9 cellular contexts compared by ENCODE assay signal in genomic region chr9:127698985-127699670, GRCh38. TPM values are rescaled to one million over a fixed set of nuclear protein-coding genes. Genes with fewer than 3 reads are reported as not detected.
DNase-seq lines count a peak whose midpoint lies in the region; ATAC-seq, FAIRE-seq and TF ChIP-seq lines count a peak whose summit lies in the region.
"Had no signal": no experiment of that assay in that cellular context is flagged by ENCODE, and none has a peak within 500 bp of the region (broad histone marks: within the 10 kb centered on the region; RNA-seq: fewer than 3 reads in every experiment).

No MANE protein-coding gene starts in this region.

- in situ Hi-C loops in HepG2 (cut with HindIII; ENCODE audit: extremely low pct_ligation_motif_present, low pct_unique_long_range_greater_than_20kb): no loop called here

- H3K36me3 ChIP-seq in duodenal mucosa (ENCODE audit: control insufficient read depth in 1 of 2, insufficient read depth in 2 of 2, low read length in 2 of 2) (no peaks in the 10 kb centered on the region), HepG2 (replicated peaks in 1 of 2; ENCODE audit: control insufficient read depth in 1 of 2, insufficient read depth in 2 of 2, low read length in 2 of 2) (no peaks in the 10 kb centered on the region)
- H3K36me3 ChIP-seq: SJCRH30 had no signal

- H3K4me3 Mint-ChIP-seq in Calu3 (ENCODE audit: low read depth, unreplicated experiment): peak overlapping the region; percentile 65
- peak overlapping the region; percentile 54 for H3K4me3 Mint-ChIP-seq in activated CD8-positive, alpha-beta T cell treated with anti-CD3 and anti-CD28 coated beads, Interleukin-2, amount 10 ng/mL, durations not matched to agents 7 days and 5 days

- intact Hi-C loops in Calu3 (cut with micrococcal nuclease; ENCODE audit: unreplicated experiment) (no loop called here), HepG2 (cut with micrococcal nuclease; ENCODE audit: unreplicated experiment) (no loop called here)

- WGBS in HepG2 (ENCODE audit: low lambda C conversion rate): 86% methylated on average over 40 of the region's 41 CpGs

- no peaks in the 10 kb centered on the region for H3K79me2 ChIP-seq in HepG2 (ENCODE audit: insufficient read depth, low read length)

- H3K4me2 ChIP-seq in HepG2 (ENCODE audit: low read depth, low read length): no peak overlapping the region

- H3K27ac Mint-ChIP-seq in Calu3 (ENCODE audit: unreplicated experiment): peak overlapping the region; percentile 43
- peak overlapping the region; percentile 69 for H3K27ac Mint-ChIP-seq in activated CD8-positive, alpha-beta T cell treated with anti-CD3 and anti-CD28 coated beads, Interleukin-2, amount 10 ng/mL, durations not matched to agents 7 days and 5 days

- H3K36me3 Mint-ChIP-seq in Calu3 (ENCODE audit: insufficient read depth, unreplicated experiment): peaks cover 18% of the 10 kb centered on the region
- no peaks in the 10 kb centered on the region for H3K36me3 Mint-ChIP-seq in activated CD8-positive, alpha-beta T cell treated with anti-CD3 and anti-CD28 coated beads, Interleukin-2, amount 10 ng/mL, durations not matched to agents 7 days and 5 days (ENCODE audit: low read depth)

- H3K9ac ChIP-seq in duodenal mucosa (ENCODE audit: low read depth in 1 of 2, low read length in 2 of 2): peak overlapping the region; percentile 38 to 58
- H3K9ac ChIP-seq in HepG2 (ENCODE audit: insufficient read depth, low read depth, low read length): no peak overlapping the region

- POLR2A ChIA-PET in activated CD8-positive, alpha-beta T cell treated with anti-CD3 and anti-CD28 coated beads, Interleukin-2, amount 10 ng/mL, durations not matched to agents 7 days and 5 days (lab: Charles Lee): no interaction called here
- POLR2A ChIA-PET in HepG2 (lab: Yijun Ruan, JAX): no interaction called here

- CTCF ChIA-PET in Calu3 (lab: Charles Lee): interaction anchor here (0.5 kb wide), 1 partner anchor 107 kb away, joined by 3 read pairs; no protein-coding TSS in a partner anchor
- CTCF ChIA-PET in activated CD8-positive, alpha-beta T cell treated with anti-CD3 and anti-CD28 coated beads, Interleukin-2, amount 10 ng/mL, durations not matched to agents 7 days and 5 days (lab: Charles Lee): no interaction called here
- CTCF ChIA-PET in HepG2 (lab: Yijun Ruan, JAX; ENCODE audit: low intra/inter-chr PET ratio, low total read pairs): no interaction called here

- H3K4me3 ChIP-seq in duodenal mucosa (ENCODE audit: low read depth in 1 of 2, low read length in 2 of 2): peak overlapping the region; percentile 10 to 51
- no peak overlapping the region for H3K4me3 ChIP-seq in HepG2 (replicated peaks in 1 of 3; ENCODE audit: insufficient read depth in 1 of 3, low read depth in 2 of 3, low read length in 3 of 3)
- H3K4me3 ChIP-seq: SJCRH30 had no signal

- TF ChIP-seq CTCF in Calu3 (IDR thresholded peaks at IDR 0.05; ENCODE audit: unreplicated experiment) (no peak), HepG2 (CRISPR knock-in tag; IDR thresholded peaks at IDR 0.05) (no peak)

- TF ChIP-seq EP300 in HepG2 (IDR thresholded peaks at IDR 0.05; ENCODE audit: low read depth in 2 of 2, low read length in 2 of 2) (no peak), HepG2 (CRISPR knock-in tag; IDR thresholded peaks at IDR 0.05; ENCODE audit: borderline replicate concordance) (no peak)

- peaks cover 9% of the 10 kb centered on the region for H3K4me1 Mint-ChIP-seq in Calu3 (ENCODE audit: low read depth, unreplicated experiment)
- peaks cover 11% of the 10 kb centered on the region for H3K4me1 Mint-ChIP-seq in activated CD8-positive, alpha-beta T cell treated with anti-CD3 and anti-CD28 coated beads, Interleukin-2, amount 10 ng/mL, durations not matched to agents 7 days and 5 days (ENCODE audit: low read depth)

- H3K9me3 Mint-ChIP-seq in Calu3 (ENCODE audit: low read depth, unreplicated experiment): no peaks in the 10 kb centered on the region
- H3K9me3 Mint-ChIP-seq in activated CD8-positive, alpha-beta T cell treated with anti-CD3 and anti-CD28 coated beads, Interleukin-2, amount 10 ng/mL, durations not matched to agents 7 days and 5 days (ENCODE audit: insufficient read depth): no peaks in the 10 kb centered on the region

- no peak for FAIRE-seq in HepG2 (lab: Jason Lieb, UNC)

- H3K27me3 ChIP-seq in duodenal mucosa (ENCODE audit: control insufficient read depth in 1 of 2, insufficient read depth in 2 of 2, low read length in 2 of 2): no peaks in the 10 kb centered on the region
- H3K27me3 ChIP-seq in HepG2 (ENCODE audit: control insufficient read depth in 1 of 2, insufficient read depth in 2 of 2, low read length in 2 of 2): peaks cover 0 to 4% of the 10 kb centered on the region in 2 experiments; a peak in 1 of 5 replicates
- H3K27me3 ChIP-seq: SJCRH30 had no signal

- ATAC-seq in GM21737 (IDR thresholded peaks at IDR 0.05; ENCODE audit: unreplicated experiment) (peak; percentile 89), HepG2 (peak; percentile 41; the same call in 2 of the 3 replicates)
- ATAC-seq in activated CD8-positive, alpha-beta T cell treated with anti-CD3 and anti-CD28 coated beads, Interleukin-2, amount 10 ng/mL, durations not matched to agents 7 days and 5 days: peak; percentile 99

- H4K20me1 ChIP-seq in HepG2 (ENCODE audit: insufficient read depth, low read length): no peaks in the 10 kb centered on the region

- DNase-seq in Calu3: peak; percentile 93
- peak; percentile 57 for DNase-seq in NCI-H187 treated with DMSO at 0.1 percent for 48 hours (lab: John Stamatoyannopoulos, UW)
- DNase-seq in activated CD8-positive, alpha-beta T cell treated with anti-CD3 and anti-CD28 coated beads, Interleukin-2, amount 10 ng/mL, durations not matched to agents 7 days and 5 days: peak; percentile 89
- DNase-seq in HepG2 (ENCODE audit: low spot score): no peak
- DNase-seq in stimulated activated CD4-positive, alpha-beta T cell treated with anti-CD3 and anti-CD28 coated beads, Interleukin-2, amount 100 ng/mL, for 24 hours: peak; percentile 85 to 89
- DNase-seq in NCI-H526 treated with DMSO at 0.1 percent for 48 hours (lab: John Stamatoyannopoulos, UW): no peak

- H3K9me3 ChIP-seq in duodenal mucosa (ENCODE audit: control insufficient read depth in 1 of 2, low read length in 2 of 2) (no peaks in the 10 kb centered on the region), HepG2 (ENCODE audit: low read length) (no peaks in the 10 kb centered on the region)
- H3K9me3 ChIP-seq: SJCRH30 had no signal

- peak overlapping the region; percentile 64 for H3K27ac ChIP-seq in duodenal mucosa (ENCODE audit: low read depth, low read length)
- H3K27ac ChIP-seq in HepG2 (ENCODE audit: extremely low read length, insufficient read depth, low read length): no peak overlapping the region
- H3K27ac ChIP-seq: SJCRH30 had no signal

- TF ChIP-seq RAD21 in HepG2 (CRISPR knock-in tag; IDR thresholded peaks at IDR 0.05): no peak

- no peak overlapping the region for H2AFZ ChIP-seq in HepG2 (ENCODE audit: low read length)

- H3K27me3 Mint-ChIP-seq in Calu3 (ENCODE audit: unreplicated experiment): no peaks in the 10 kb centered on the region
- H3K27me3 Mint-ChIP-seq in activated CD8-positive, alpha-beta T cell treated with anti-CD3 and anti-CD28 coated beads, Interleukin-2, amount 10 ng/mL, durations not matched to agents 7 days and 5 days (ENCODE audit: low read depth): no peaks in the 10 kb centered on the region

- no peak for TF ChIP-seq POLR2A in HepG2 (IDR thresholded peaks at IDR 0.05; ENCODE audit: insufficient read depth in 1 of 2, low read depth in 2 of 2, low read length in 2 of 2)

- BruUV-seq in Calu3 (replicated peaks; lab: Mats Ljungman, UMichigan) (TSS peak; percentile 33), HepG2 (replicated peaks; lab: Mats Ljungman, UMichigan) (no TSS peak)

- H3K4me1 ChIP-seq in duodenal mucosa (ENCODE audit: control insufficient read depth in 1 of 2, insufficient read depth in 2 of 2, low read length in 2 of 2) (peaks cover 0 to 8% of the 10 kb centered on the region in 2 donors), HepG2 (ENCODE audit: insufficient read depth, low read length) (peaks cover 10% of the 10 kb centered on the region; the same call in 1 of the 2 replicates)

RNA-seq across cellular contexts. Expression of gene CFAP157, which starts 7.7 kb away (rescaled TPM):
- total RNA-seq in Calu3 (2022) (0.87 and 1.0 TPM in 2 replicates), HepG2 (2016; rRNA removed; fragmentation: Illumina TruSeq; extraction: Trizol) (not detected in 2 replicates)
- under 1 TPM in 1 of 2 experiments, not detected in 1; 0.16 TPM for total RNA-seq in activated CD8-positive, alpha-beta T cell treated with anti-CD3 and anti-CD28 coated beads, Interleukin-2, amount 10 ng/mL, durations not matched to agents 7 days and 5 days
- total RNA-seq in HepG2 (2016; cell fraction: cytosol; rRNA removed; fragmentation: Illumina TruSeq; extraction: Trizol; ENCODE audit: low read depth): 0.09 TPM in 1 of 2 replicates, not detected in the other
- 0.11 TPM in 1 of 2 replicates, not detected in the other for total RNA-seq in HepG2 (2016; cell fraction: insoluble cytoplasmic fraction; rRNA removed; fragmentation: Illumina TruSeq; extraction: Trizol)
- not detected in 2 replicates for total RNA-seq in HepG2 (2016; cell fraction: membrane; rRNA removed; fragmentation: Illumina TruSeq; extraction: Trizol)
- total RNA-seq in HepG2 (2016; cell fraction: nucleus; rRNA removed; fragmentation: Illumina TruSeq; extraction: Trizol): not detected in 2 replicates
- 0.07 TPM in 1 of 2 replicates, not detected in the other for polyA plus RNA-seq in HepG2 (2011; rRNA removed)
- 0.03 TPM in 1 of 2 replicates, not detected in the other for polyA plus RNA-seq in HepG2 (2011; cell fraction: cytosol; rRNA removed)
- 0.24 and 0.47 TPM in 2 replicates for polyA plus RNA-seq in HepG2 (2011; cell fraction: nucleus; rRNA removed)
- 0.15 and 0.28 TPM in 2 replicates for polyA plus RNA-seq in HepG2 (2012)
- polyA plus RNA-seq in HepG2 (2016; cell fraction: cytosol; fragmentation: Illumina TruSeq; extraction: Trizol; ENCODE audit: low read depth): not detected in 2 replicates
- not detected in 2 replicates for polyA plus RNA-seq in HepG2 (2016; cell fraction: insoluble cytoplasmic fraction; fragmentation: Illumina TruSeq; extraction: Trizol; ENCODE audit: low read depth)
- polyA plus RNA-seq in HepG2 (2016; cell fraction: membrane; fragmentation: Illumina TruSeq; extraction: Trizol; ENCODE audit: low read depth): not detected in 2 replicates
- not detected in 2 replicates for polyA plus RNA-seq in HepG2 (2016; cell fraction: nucleus; fragmentation: Illumina TruSeq; extraction: Trizol; ENCODE audit: insufficient read depth, low read depth)
- polyA minus RNA-seq in HepG2 (2011; rRNA and poly(A)+ RNA removed; ENCODE audit: low replicate concordance): not detected in 2 replicates
- not detected in 2 replicates for polyA minus RNA-seq in HepG2 (2011; cell fraction: cytosol; rRNA and poly(A)+ RNA removed)
- polyA minus RNA-seq in HepG2 (2011; cell fraction: nucleus; rRNA and poly(A)+ RNA removed): 0.12 TPM in 1 of 2 replicates, not detected in the other
- total RNA-seq: SJCRH30 had no signal

RNA-seq across cellular contexts. Expression of gene PTRH1, which starts 16.3 kb away (rescaled TPM):
- total RNA-seq in Calu3 (2022) (14.3 and 15.1 TPM in 2 replicates), HepG2 (2016; rRNA removed; fragmentation: Illumina TruSeq; extraction: Trizol) (7.6 and 10.4 TPM in 2 replicates)
- total RNA-seq in activated CD8-positive, alpha-beta T cell treated with anti-CD3 and anti-CD28 coated beads, Interleukin-2, amount 10 ng/mL, durations not matched to agents 7 days and 5 days: 10 to 100 TPM; 10.2 to 14.1 TPM
- total RNA-seq in HepG2 (2016; cell fraction: cytosol; rRNA removed; fragmentation: Illumina TruSeq; extraction: Trizol; ENCODE audit: low read depth): 3.7 and 4.7 TPM in 2 replicates
- total RNA-seq in HepG2 (2016; cell fraction: insoluble cytoplasmic fraction; rRNA removed; fragmentation: Illumina TruSeq; extraction: Trizol): 9.5 and 11.7 TPM in 2 replicates
- 3.7 and 4.4 TPM in 2 replicates for total RNA-seq in HepG2 (2016; cell fraction: membrane; rRNA removed; fragmentation: Illumina TruSeq; extraction: Trizol)
- 3.4 and 3.9 TPM in 2 replicates for total RNA-seq in HepG2 (2016; cell fraction: nucleus; rRNA removed; fragmentation: Illumina TruSeq; extraction: Trizol)
- 4.0 and 5.4 TPM in 2 replicates for polyA plus RNA-seq in HepG2 (2011; rRNA removed)
- polyA plus RNA-seq in HepG2 (2011; cell fraction: cytosol; rRNA removed): 5.4 and 8.9 TPM in 2 replicates
- 6.0 and 7.2 TPM in 2 replicates for polyA plus RNA-seq in HepG2 (2011; cell fraction: nucleus; rRNA removed)
- polyA plus RNA-seq in HepG2 (2012): 3.0 and 3.2 TPM in 2 replicates
- polyA plus RNA-seq in HepG2 (2016; cell fraction: cytosol; fragmentation: Illumina TruSeq; extraction: Trizol; ENCODE audit: low read depth): 3.5 and 3.9 TPM in 2 replicates
- polyA plus RNA-seq in HepG2 (2016; cell fraction: insoluble cytoplasmic fraction; fragmentation: Illumina TruSeq; extraction: Trizol; ENCODE audit: low read depth): 8.4 and 8.9 TPM in 2 replicates
- 3.9 and 4.4 TPM in 2 replicates for polyA plus RNA-seq in HepG2 (2016; cell fraction: membrane; fragmentation: Illumina TruSeq; extraction: Trizol; ENCODE audit: low read depth)
- polyA plus RNA-seq in HepG2 (2016; cell fraction: nucleus; fragmentation: Illumina TruSeq; extraction: Trizol; ENCODE audit: insufficient read depth, low read depth): 6.4 and 9.2 TPM in 2 replicates
- polyA minus RNA-seq in HepG2 (2011; rRNA and poly(A)+ RNA removed; ENCODE audit: low replicate concordance): 5.1 and 17.9 TPM in 2 replicates
- 1.8 and 1.9 TPM in 2 replicates for polyA minus RNA-seq in HepG2 (2011; cell fraction: cytosol; rRNA and poly(A)+ RNA removed)
- 1.9 and 3.9 TPM in 2 replicates for polyA minus RNA-seq in HepG2 (2011; cell fraction: nucleus; rRNA and poly(A)+ RNA removed)

RNA-seq across cellular contexts. Expression of gene TTC16, which starts 16.8 kb away (rescaled TPM):
- not detected in 2 replicates for total RNA-seq in Calu3 (2022)
- 1 to 10 TPM; 4.7 to 5.0 TPM for total RNA-seq in activated CD8-positive, alpha-beta T cell treated with anti-CD3 and anti-CD28 coated beads, Interleukin-2, amount 10 ng/mL, durations not matched to agents 7 days and 5 days
- not detected in 2 replicates for total RNA-seq in HepG2 (2016; rRNA removed; fragmentation: Illumina TruSeq; extraction: Trizol)
- total RNA-seq in HepG2 (2016; cell fraction: cytosol; rRNA removed; fragmentation: Illumina TruSeq; extraction: Trizol; ENCODE audit: low read depth): not detected in 2 replicates
- total RNA-seq in HepG2 (2016; cell fraction: insoluble cytoplasmic fraction; rRNA removed; fragmentation: Illumina TruSeq; extraction: Trizol): not detected in 2 replicates
- not detected in 2 replicates for total RNA-seq in HepG2 (2016; cell fraction: membrane; rRNA removed; fragmentation: Illumina TruSeq; extraction: Trizol)
- total RNA-seq in HepG2 (2016; cell fraction: nucleus; rRNA removed; fragmentation: Illumina TruSeq; extraction: Trizol): not detected in 2 replicates
- polyA plus RNA-seq in HepG2 (2011; rRNA removed): not detected in 2 replicates
- polyA plus RNA-seq in HepG2 (2011; cell fraction: cytosol; rRNA removed): 0.03 TPM in 1 of 2 replicates, not detected in the other
- polyA plus RNA-seq in HepG2 (2011; cell fraction: nucleus; rRNA removed): 0.08 TPM in 1 of 2 replicates, not detected in the other
- polyA plus RNA-seq in HepG2 (2012): not detected in 2 replicates
- polyA plus RNA-seq in HepG2 (2016; cell fraction: cytosol; fragmentation: Illumina TruSeq; extraction: Trizol; ENCODE audit: low read depth): not detected in 2 replicates
- polyA plus RNA-seq in HepG2 (2016; cell fraction: insoluble cytoplasmic fraction; fragmentation: Illumina TruSeq; extraction: Trizol; ENCODE audit: low read depth): not detected in 2 replicates
- 0.09 TPM in 1 of 2 replicates, not detected in the other for polyA plus RNA-seq in HepG2 (2016; cell fraction: membrane; fragmentation: Illumina TruSeq; extraction: Trizol; ENCODE audit: low read depth)
- polyA plus RNA-seq in HepG2 (2016; cell fraction: nucleus; fragmentation: Illumina TruSeq; extraction: Trizol; ENCODE audit: insufficient read depth, low read depth): not detected in 2 replicates
- 0.72 TPM in 1 of 2 replicates, not detected in the other for polyA minus RNA-seq in HepG2 (2011; rRNA and poly(A)+ RNA removed; ENCODE audit: low replicate concordance)
- not detected in 2 replicates for polyA minus RNA-seq in HepG2 (2011; cell fraction: cytosol; rRNA and poly(A)+ RNA removed)
- polyA minus RNA-seq in HepG2 (2011; cell fraction: nucleus; rRNA and poly(A)+ RNA removed): not detected in 2 replicates
- total RNA-seq: SJCRH30 had no signal

RNA-seq across cellular contexts. Expression of gene TOR2A, which starts 36.0 kb away (rescaled TPM):
- total RNA-seq in Calu3 (2022) (7.0 and 7.6 TPM in 2 replicates), HepG2 (2016; rRNA removed; fragmentation: Illumina TruSeq; extraction: Trizol) (5.5 and 7.2 TPM in 2 replicates)
- 10 to 100 TPM; 27.0 to 29.1 TPM for total RNA-seq in activated CD8-positive, alpha-beta T cell treated with anti-CD3 and anti-CD28 coated beads, Interleukin-2, amount 10 ng/mL, durations not matched to agents 7 days and 5 days
- 5.2 and 7.3 TPM in 2 replicates for total RNA-seq in HepG2 (2016; cell fraction: cytosol; rRNA removed; fragmentation: Illumina TruSeq; extraction: Trizol; ENCODE audit: low read depth)
- 4.5 and 7.9 TPM in 2 replicates for total RNA-seq in HepG2 (2016; cell fraction: insoluble cytoplasmic fraction; rRNA removed; fragmentation: Illumina TruSeq; extraction: Trizol)
- 7.9 and 11.8 TPM in 2 replicates for total RNA-seq in HepG2 (2016; cell fraction: membrane; rRNA removed; fragmentation: Illumina TruSeq; extraction: Trizol)
- total RNA-seq in HepG2 (2016; cell fraction: nucleus; rRNA removed; fragmentation: Illumina TruSeq; extraction: Trizol): 6.0 and 8.4 TPM in 2 replicates
- polyA plus RNA-seq in HepG2 (2011; rRNA removed): 3.5 and 4.9 TPM in 2 replicates
- 3.9 and 7.0 TPM in 2 replicates for polyA plus RNA-seq in HepG2 (2011; cell fraction: cytosol; rRNA removed)
- polyA plus RNA-seq in HepG2 (2011; cell fraction: nucleus; rRNA removed): 10.9 and 13.2 TPM in 2 replicates
- polyA plus RNA-seq in HepG2 (2012): 3.9 and 5.6 TPM in 2 replicates
- polyA plus RNA-seq in HepG2 (2016; cell fraction: cytosol; fragmentation: Illumina TruSeq; extraction: Trizol; ENCODE audit: low read depth): 7.5 and 14.0 TPM in 2 replicates
- polyA plus RNA-seq in HepG2 (2016; cell fraction: insoluble cytoplasmic fraction; fragmentation: Illumina TruSeq; extraction: Trizol; ENCODE audit: low read depth): 8.1 and 8.2 TPM in 2 replicates
- polyA plus RNA-seq in HepG2 (2016; cell fraction: membrane; fragmentation: Illumina TruSeq; extraction: Trizol; ENCODE audit: low read depth): 13.5 and 15.3 TPM in 2 replicates
- polyA plus RNA-seq in HepG2 (2016; cell fraction: nucleus; fragmentation: Illumina TruSeq; extraction: Trizol; ENCODE audit: insufficient read depth, low read depth): 15.9 and 17.9 TPM in 2 replicates
- polyA minus RNA-seq in HepG2 (2011; rRNA and poly(A)+ RNA removed; ENCODE audit: low replicate concordance): 5.5 and 15.6 TPM in 2 replicates
- polyA minus RNA-seq in HepG2 (2011; cell fraction: cytosol; rRNA and poly(A)+ RNA removed): 3.2 and 3.6 TPM in 2 replicates
- polyA minus RNA-seq in HepG2 (2011; cell fraction: nucleus; rRNA and poly(A)+ RNA removed): 2.4 and 3.0 TPM in 2 replicates

Comparison
In these comparisons a context has a peak if more than half of its experiments do, and no peak if none do; other contexts are left out.
1. DNase-seq: peak in Calu3 (single experiment), NCI-H187 treated with DMSO at 0.1 percent for 48 hours (single experiment), activated CD8-positive, alpha-beta T cell treated with anti-CD3 and anti-CD28 coated beads, Interleukin-2, amount 10 ng/mL, durations not matched to agents 7 days and 5 days (single experiment) and stimulated activated CD4-positive, alpha-beta T cell treated with anti-CD3 and anti-CD28 coated beads, Interleukin-2, amount 100 ng/mL, for 24 hours (2 of 2); none in HepG2 (single experiment) and NCI-H526 treated with DMSO at 0.1 percent for 48 hours (single experiment).
2. ATAC-seq: peak in every context shown above with its lines; median percentile 99 in activated CD8-positive, alpha-beta T cell treated with anti-CD3 and anti-CD28 coated beads, Interleukin-2, amount 10 ng/mL, durations not matched to agents 7 days and 5 days; 89 in GM21737; 41 in HepG2.
3. H3K4me3 ChIP-seq: peak in duodenal mucosa (2 of 2); none in HepG2 (0 of 3).